Comparison of ENCODE assay signal across 21 cellular contexts in the genomic region with DNA sequence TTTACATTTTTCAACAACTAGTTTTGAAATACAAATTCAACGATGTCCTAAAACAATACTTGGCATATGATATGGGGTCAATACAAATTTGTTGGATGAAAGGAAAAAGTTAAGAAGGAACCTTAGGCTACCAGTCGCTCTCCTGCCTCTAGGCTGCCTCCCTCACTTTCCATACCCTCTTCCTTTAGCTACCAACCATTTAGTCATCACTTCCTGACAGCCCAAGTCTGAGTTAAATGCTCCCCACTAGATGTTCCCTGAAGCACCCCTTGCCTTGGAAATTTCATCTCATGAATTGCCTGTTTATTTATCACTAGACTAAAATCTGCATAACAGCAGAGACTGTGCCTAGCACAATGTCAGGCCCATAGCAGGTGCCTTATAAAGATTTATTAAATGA. TPM values are rescaled to one million over a fixed set of nuclear protein-coding genes. Genes with fewer than 3 reads are reported as not detected.
DNase-seq lines count a peak whose midpoint lies in the region; FAIRE-seq and TF ChIP-seq lines count a peak whose summit lies in the region.
"Had no signal": no experiment of that assay in that cellular context is flagged by ENCODE, and none has a peak within 500 bp of the region (broad histone marks: within the 10 kb centered on the region; RNA-seq: fewer than 3 reads in every experiment).

No MANE protein-coding gene starts in this region.

- no peak overlapping the region for H3K23ac ChIP-seq in neuronal stem cell (ENCODE audit: low read depth, low read length, poor library complexity)

- no peak for TF ChIP-seq POLR2A in NB4 (IDR thresholded peaks at IDR 0.05; ENCODE audit: extremely low read depth, insufficient read length)

- DNase-seq in CD8-positive, alpha-beta memory T cell, result no peak
- DNase-seq in NB4 (ENCODE audit: low read depth), result peak; percentile 30
- DNase-seq in bronchial epithelial cell (ENCODE audit: low read depth), result peak; percentile 67
- no peak for DNase-seq in right atrium auricular region (ENCODE audit: low spot score)
- DNase-seq in neuronal stem cell (ENCODE audit: low spot score), result no peak
- no peak for DNase-seq in NCI-H2081 (lab: John Stamatoyannopoulos, UW)
- no peak for DNase-seq in stimulated activated naive CD4-positive, alpha-beta T cell (lab: John Stamatoyannopoulos, UW)
- DNase-seq: activated CD4-positive, CD25-positive, alpha-beta regulatory T cell treated with anti-CD3 and anti-CD28 coated beads, Interleukin-2, amount 50 U/mL, for 72 hours; activated T-cell treated with anti-CD3 and anti-CD28 coated beads, Interleukin-2, amount 50 U/mL, for 1 hour; amygdala; DMS79 treated with DMSO at 0.1 percent for 48 hours; midbrain; NCI-H1694; NCI-H510A; PC-9; spleen had no signal

- H3K27me3 ChIP-seq in ACC112 (ENCODE audit: insufficient read depth, low read length) (no peaks in the 10 kb centered on the region), bronchial epithelial cell (ENCODE audit: control insufficient read depth, insufficient read depth, low read length) (no peaks in the 10 kb centered on the region), right atrium auricular region (no peaks in the 10 kb centered on the region), neuronal stem cell (ENCODE audit: control insufficient read depth in 3 of 3, insufficient read depth in 3 of 3, low read depth in 1 of 3, low read length in 3 of 3) (no peaks in the 10 kb centered on the region)
- no peaks in the 10 kb centered on the region for H3K27me3 ChIP-seq in CD8-positive, alpha-beta memory T cell (ENCODE audit: insufficient read depth, low read length, poor library complexity, severe bottlenecking)
- H3K27me3 ChIP-seq: BLaER1, esophagus muscularis mucosa, spleen had no signal

- H2BK12ac ChIP-seq in neuronal stem cell (ENCODE audit: low read length), result no peak overlapping the region

- H3K4me1 Mint-ChIP-seq in CD8-positive, alpha-beta memory T cell, result peaks cover 13 to 24% (median 14%) of the 10 kb centered on the region in 3 donors

- H3K9me3 Mint-ChIP-seq in CD8-positive, alpha-beta memory T cell, result no peaks in the 10 kb centered on the region

- no peak for FAIRE-seq in bronchial epithelial cell (lab: Jason Lieb, UNC)

- no peak overlapping the region for H4K91ac ChIP-seq in neuronal stem cell (ENCODE audit: low read depth, low read length, poor library complexity)

- H3K27ac ChIP-seq in ACC112 (ENCODE audit: low read depth, low read length), result no peak overlapping the region
- H3K27ac ChIP-seq in CD8-positive, alpha-beta memory T cell (ENCODE audit: low read depth, low read length), result no peak overlapping the region
- no peak overlapping the region for H3K27ac ChIP-seq in right atrium auricular region
- no peak overlapping the region for H3K27ac ChIP-seq in neuronal stem cell (replicated peaks; ENCODE audit: low read length)
- H3K27ac ChIP-seq: BLaER1, coronary artery, esophagus muscularis mucosa, KMS-11, PC-9, spleen had no signal

- H3K18ac ChIP-seq in neuronal stem cell (ENCODE audit: low read length), result no peak overlapping the region

- H2AK5ac ChIP-seq in neuronal stem cell (ENCODE audit: low read depth, low read length), result no peak overlapping the region

- WGBS in neuronal stem cell (ENCODE audit: extremely low coverage in 2 of 2, insufficient read length in 2 of 2, insufficient replicate concordance in 1 of 2), 2 donors, result no CpG with 5 or more reads among the region's 2 CpGs

- peak overlapping the region in 2 of 8 donors; percentile 6 to 12 for H3K27ac Mint-ChIP-seq in CD8-positive, alpha-beta memory T cell

- peak overlapping the region in 5 of 7 donors; percentile 1 to 80 (median 33) for H3K4me3 Mint-ChIP-seq in CD8-positive, alpha-beta memory T cell

- H3K79me1 ChIP-seq in neuronal stem cell (ENCODE audit: low read depth, low read length), result no peaks in the 10 kb centered on the region

- no peak for TF ChIP-seq CTCF in NB4 (IDR thresholded peaks at IDR 0.05; ENCODE audit: low read depth, low read length)
- no peak for TF ChIP-seq CTCF in bronchial epithelial cell (IDR thresholded peaks at IDR 0.05; ENCODE audit: insufficient read depth, low read length, severe bottlenecking)
- TF ChIP-seq CTCF in right atrium auricular region (IDR thresholded peaks at IDR 0.05), result no peak

- H3K14ac ChIP-seq in neuronal stem cell (ENCODE audit: low read length), result no peak overlapping the region

- H2BK120ac ChIP-seq in neuronal stem cell (ENCODE audit: low read depth, low read length), result no peak overlapping the region

- peaks cover 24% of the 10 kb centered on the region for H3K4me1 ChIP-seq in ACC112 (ENCODE audit: control insufficient read depth, insufficient read depth, low read length, unreplicated experiment)
- H3K4me1 ChIP-seq in CD8-positive, alpha-beta memory T cell (ENCODE audit: insufficient read depth, low read length), result peaks cover 11% of the 10 kb centered on the region
- peaks cover 0 to 15% of the 10 kb centered on the region in 2 donors for H3K4me1 ChIP-seq in right atrium auricular region
- H3K4me1 ChIP-seq in neuronal stem cell (ENCODE audit: control insufficient read depth in 2 of 2, insufficient read depth in 1 of 2, low read depth in 1 of 2, low read length in 2 of 2), result no peaks in the 10 kb centered on the region

- H3K79me2 ChIP-seq in ACC112 (ENCODE audit: control insufficient read depth, insufficient read depth, low read length, unreplicated experiment), result peaks cover 22% of the 10 kb centered on the region

- H3K4me3 ChIP-seq in ACC112 (ENCODE audit: low read depth, low read length) (no peak overlapping the region), NB4 (ENCODE audit: low read depth, low read length) (no peak overlapping the region), bronchial epithelial cell (ENCODE audit: low read depth, low read length) (no peak overlapping the region), right atrium auricular region (no peak overlapping the region), neuronal stem cell (ENCODE audit: low read length in 2 of 2) (no peak overlapping the region)
- H3K4me3 ChIP-seq in CD8-positive, alpha-beta memory T cell (ENCODE audit: low read length), result no peak overlapping the region
- H3K4me3 ChIP-seq: BLaER1, coronary artery, esophagus muscularis mucosa, PC-9, spleen had no signal

- peak overlapping the region; percentile 36 for H2AFZ ChIP-seq in ACC112 (ENCODE audit: low read length, unreplicated experiment)
- H2AFZ ChIP-seq in neuronal stem cell (ENCODE audit: low read length), result no peak overlapping the region
- H2AFZ ChIP-seq: PC-9 had no signal

- H3K36me3 ChIP-seq in ACC112 (ENCODE audit: insufficient read depth, low read length) (no peaks in the 10 kb centered on the region), bronchial epithelial cell (ENCODE audit: control insufficient read depth, insufficient read depth, low read length) (no peaks in the 10 kb centered on the region), right atrium auricular region (peaks cover 4% of the 10 kb centered on the region), neuronal stem cell (replicated peaks in 1 of 2; ENCODE audit: control insufficient read depth in 2 of 2, insufficient read depth in 2 of 2, low read length in 2 of 2) (peaks cover 2 to 12% of the 10 kb centered on the region in 2 donors)
- no peaks in the 10 kb centered on the region for H3K36me3 ChIP-seq in CD8-positive, alpha-beta memory T cell (ENCODE audit: insufficient read depth, low read length)
- H3K36me3 ChIP-seq: spleen had no signal

- H3K27me3 Mint-ChIP-seq in CD8-positive, alpha-beta memory T cell, result peaks cover 0 to 4% of the 10 kb centered on the region in 2 donors

- H2BK15ac ChIP-seq in neuronal stem cell (ENCODE audit: low read length), result no peak overlapping the region

- H3K9ac ChIP-seq in neuronal stem cell (ENCODE audit: low read depth, low read length, poor library complexity), result no peak overlapping the region
- H3K9ac ChIP-seq: BLaER1, KMS-11 had no signal

- no peaks in the 10 kb centered on the region for H3K9me3 ChIP-seq in CD8-positive, alpha-beta memory T cell (ENCODE audit: low read length)
- H3K9me3 ChIP-seq in right atrium auricular region (no peaks in the 10 kb centered on the region), neuronal stem cell (replicated peaks in 1 of 2; ENCODE audit: control insufficient read depth in 2 of 2, insufficient read depth in 1 of 2, low read depth in 1 of 2, low read length in 2 of 2) (no peaks in the 10 kb centered on the region)
- H3K9me3 ChIP-seq: BLaER1, esophagus muscularis mucosa, spleen had no signal

- POLR2A ChIA-PET in CD8-positive, alpha-beta memory T cell (lab: Charles Lee), result interaction anchor here (1.2 kb wide), 1 partner anchor 18 kb away, joined by 9 read pairs; the partner anchor contains the start of gene RBM27

- H3K36me3 Mint-ChIP-seq in CD8-positive, alpha-beta memory T cell, result peaks cover 0 to 5% (median 0%) of the 10 kb centered on the region in 3 donors

- H3K4ac ChIP-seq in neuronal stem cell (ENCODE audit: low read length), result no peak overlapping the region

- no peak overlapping the region for H3K4me2 ChIP-seq in neuronal stem cell (ENCODE audit: insufficient read depth, low read length, poor library complexity, severe bottlenecking)
- H3K4me2 ChIP-seq: BLaER1, KMS-11, PC-9 had no signal

- no peak overlapping the region for H2BK5ac ChIP-seq in neuronal stem cell (ENCODE audit: low read length)

- H4K8ac ChIP-seq in neuronal stem cell (ENCODE audit: low read depth, low read length), result no peak overlapping the region

- CTCF ChIA-PET in CD8-positive, alpha-beta memory T cell (lab: Charles Lee), result no interaction called here

RNA-seq across cellular contexts. Expression of gene LARS1, which starts 2.7 kb away (rescaled TPM):
- total RNA-seq in CD8-positive, alpha-beta memory T cell, result 100 to 1,000 TPM; 163 to 171 TPM
- polyA plus RNA-seq in CD8-positive, alpha-beta memory T cell, result 94.7 TPM
- total RNA-seq in bronchial epithelial cell (204 and 309 TPM in 2 replicates), right atrium auricular region (10 to 100 TPM; 50.5 to 53.0 TPM)
- polyA plus RNA-seq in neuronal stem cell (2013, experiment 1 of 2), result 69.2 TPM
- 72.8 TPM for polyA plus RNA-seq in neuronal stem cell (2013, experiment 2 of 2)

RNA-seq across cellular contexts. Expression of gene RBM27, which starts 18.2 kb away (rescaled TPM):
- 10 to 100 TPM; 30.8 to 31.9 TPM for total RNA-seq in CD8-positive, alpha-beta memory T cell
- 5.1 TPM for polyA plus RNA-seq in CD8-positive, alpha-beta memory T cell
- total RNA-seq in bronchial epithelial cell, result 19.7 and 25.0 TPM in 2 replicates
- total RNA-seq in right atrium auricular region, result 10 to 100 TPM; 14.8 to 16.4 TPM
- 19.1 TPM for polyA plus RNA-seq in neuronal stem cell (2013, experiment 1 of 2)
- 21.3 TPM for polyA plus RNA-seq in neuronal stem cell (2013, experiment 2 of 2)

Comparison
In these comparisons a context has a peak if more than half of its experiments do, and no peak if none do; other contexts are left out.
1. DNase-seq: peak in NB4 (single experiment) and bronchial epithelial cell (single experiment); none in CD8-positive, alpha-beta memory T cell (0 of 5), right atrium auricular region (single experiment), neuronal stem cell (single experiment), NCI-H2081 (0 of 2) and stimulated activated naive CD4-positive, alpha-beta T cell (0 of 6).